Comparison of ENCODE assay signal across 16 cellular contexts in the genomic region with DNA sequence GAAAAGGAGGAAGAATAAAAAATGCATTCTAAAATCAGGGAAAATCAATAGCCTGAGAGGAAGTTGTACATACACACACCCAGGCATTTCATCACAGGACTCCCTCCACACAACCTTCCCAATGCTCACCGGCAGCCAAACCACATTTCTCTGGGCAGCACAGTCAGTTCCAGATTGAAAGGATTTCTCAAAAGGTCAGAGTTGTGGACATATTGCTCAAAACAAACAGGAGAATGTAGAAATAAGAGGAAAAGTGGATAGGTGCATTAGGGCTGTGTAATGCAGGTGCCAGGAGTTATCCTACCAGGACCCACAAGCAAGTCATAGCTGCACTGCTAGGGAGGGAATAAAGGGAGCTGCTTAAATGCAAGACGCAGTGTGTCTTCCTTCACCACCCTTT.
DNase-seq lines count a peak whose midpoint lies in the region; ATAC-seq and TF ChIP-seq lines count a peak whose summit lies in the region.
"Had no signal": no experiment of that assay in that cellular context is flagged by ENCODE, and none has a peak within 500 bp of the region (broad histone marks: within the 10 kb centered on the region; RNA-seq: fewer than 3 reads in every experiment).

No MANE protein-coding gene starts in this region.

- DNase-seq in PC-3 (peak; percentile 40), choroid plexus epithelial cell (ENCODE audit: low read depth) (peak; percentile 72), left lung (no peak), thoracic aorta (ENCODE audit: low spot score) (no peak), kidney tubule cell (ENCODE audit: low spot score) (no peak), DMS114 treated with DMSO at 0.1 percent for 48 hours (lab: John Stamatoyannopoulos, UW; ENCODE audit: unreplicated experiment) (no peak)
- DNase-seq: DND-41, IMR-90, naive B cell, NCI-H1092, NCI-H2171 treated with DMSO at 0.1 percent for 48 hours, T-cell had no signal

- no peak overlapping the region for H3K9ac ChIP-seq in PC-3 (ENCODE audit: low read length)
- H3K9ac ChIP-seq: BLaER1 treated with 17β-estradiol and CSF1 and Interleukin-3, amounts not matched to agents 10 nM and 100 nM had no signal

- no peak overlapping the region for H2AFZ ChIP-seq in PC-3 (ENCODE audit: low read length)

- no TSS peak for BruUV-seq in PC-3 (replicated peaks; lab: Mats Ljungman, UMichigan)

- CTCF ChIA-PET in PC-3 (lab: Charles Lee) = no interaction called here

- TF ChIP-seq CTCF in PC-3 (conservative IDR thresholded peaks at IDR 0.05; ENCODE audit: low read depth, low read length) = no peak
- TF ChIP-seq CTCF in choroid plexus epithelial cell (conservative IDR thresholded peaks at IDR 0.05; ENCODE audit: low read depth, low read length) = no peak
- no peak for TF ChIP-seq CTCF in left lung (IDR thresholded peaks at IDR 0.05)
- TF ChIP-seq CTCF in thoracic aorta (IDR thresholded peaks at IDR 0.05) = no peak

- no peaks in the 10 kb centered on the region for H3F3A ChIP-seq in PC-3 (ENCODE audit: low read length, unreplicated experiment)

- no peaks in the 10 kb centered on the region for H3K27me3 ChIP-seq in PC-3 (ENCODE audit: low read length)
- no peaks in the 10 kb centered on the region for H3K27me3 ChIP-seq in left lung
- no peaks in the 10 kb centered on the region for H3K27me3 ChIP-seq in thoracic aorta (replicated peaks; ENCODE audit: insufficient read depth)
- H3K27me3 ChIP-seq: BLaER1 treated with 17β-estradiol and CSF1 and Interleukin-3, amounts not matched to agents 10 nM and 100 nM had no signal

- intact Hi-C loops in PC-3 (cut with micrococcal nuclease) (no loop called here), left lung (cut with DNase I) (no loop called here)

- H3K4me1 ChIP-seq in PC-3 (ENCODE audit: insufficient read depth, low read length) (no peaks in the 10 kb centered on the region), left lung (no peaks in the 10 kb centered on the region), thoracic aorta (ENCODE audit: control insufficient read depth in 1 of 2, low read depth in 2 of 2) (peaks cover 8 to 20% of the 10 kb centered on the region in 2 donors)
- H3K4me1 ChIP-seq: HAP-1 had no signal

- H3K79me2 ChIP-seq in PC-3 (ENCODE audit: low read length) = no peaks in the 10 kb centered on the region

- H3K9me3 ChIP-seq in PC-3 (ENCODE audit: low read length) = no peaks in the 10 kb centered on the region
- H3K9me3 ChIP-seq in left lung = no peaks in the 10 kb centered on the region
- no peaks in the 10 kb centered on the region for H3K9me3 ChIP-seq in thoracic aorta
- H3K9me3 ChIP-seq: HAP-1 had no signal

- POLR2A ChIA-PET in PC-3 (lab: Charles Lee; ENCODE audit: unreplicated experiment) = no interaction called here

- H3K4me3 ChIP-seq in PC-3 (ENCODE audit: low read length) (no peak overlapping the region), choroid plexus epithelial cell (ENCODE audit: low read depth, low read length) (no peak overlapping the region), left lung (no peak overlapping the region), thoracic aorta (peak overlapping the region; percentile 4)
- H3K4me3 ChIP-seq: BLaER1 treated with 17β-estradiol and CSF1 and Interleukin-3, amounts not matched to agents 10 nM and 100 nM; HAP-1 had no signal

- no peaks in the 10 kb centered on the region for H3K9me2 ChIP-seq in PC-3 (replicated peaks; ENCODE audit: low read length)

- ATAC-seq in PC-3 (0 out of 2 replicates have a peak, but pooled peaks have one; percentile 16), left lung (peak; percentile 86), thoracic aorta (ENCODE audit: insufficient number of reproducible peaks, low FRiP score, low read depth) (no peak), GM21528 (IDR thresholded peaks at IDR 0.05; ENCODE audit: low FRiP score, unreplicated experiment) (no peak)
- ATAC-seq: activated naive CD4-positive, alpha-beta T cell treated with anti-CD3 and anti-CD28 coated beads, Interleukin-2, amount 50 U/mL, for 72 hours; T-cell had no signal

- H3K36me3 ChIP-seq in PC-3 (ENCODE audit: low read depth, low read length) (peaks cover 3% of the 10 kb centered on the region), left lung (peaks cover 0 to 38% of the 10 kb centered on the region in 2 donors), thoracic aorta (no peaks in the 10 kb centered on the region)
- H3K36me3 ChIP-seq: HAP-1 had no signal

- H3K4me2 ChIP-seq in PC-3 (ENCODE audit: low read length) = no peak overlapping the region

- H3K27ac ChIP-seq in PC-3 (ENCODE audit: low read length) = no peak overlapping the region
- H3K27ac ChIP-seq in left lung = no peak overlapping the region
- peak overlapping the region; percentile 0 to 66 for H3K27ac ChIP-seq in thoracic aorta
- H3K27ac ChIP-seq: BLaER1 treated with 17β-estradiol and CSF1 and Interleukin-3, amounts not matched to agents 10 nM and 100 nM had no signal

- H4K20me1 ChIP-seq in PC-3 (ENCODE audit: low read length) = no peaks in the 10 kb centered on the region
- H4K20me1 ChIP-seq: BLaER1 treated with 17β-estradiol and CSF1 and Interleukin-3, amounts not matched to agents 10 nM and 100 nM had no signal

Comparison
In these comparisons a context has a peak if more than half of its experiments do, and no peak if none do; other contexts are left out.
1. ATAC-seq: peak in PC-3 (single experiment) and left lung (single experiment); none in thoracic aorta (single experiment) and GM21528 (single experiment).
2. DNase-seq: peak in PC-3 (single experiment) and choroid plexus epithelial cell (single experiment); none in left lung (0 of 2), thoracic aorta (single experiment), kidney tubule cell (single experiment) and DMS114 treated with DMSO at 0.1 percent for 48 hours (single experiment).
3. H3K27ac ChIP-seq: peak in thoracic aorta (2 of 2); none in PC-3 (single experiment) and left lung (0 of 2).